Comparison of ENCODE assay signal across 10 cellular contexts in genomic region chr6:41561386-41561785, GRCh38. TPM values are rescaled to one million over a fixed set of nuclear protein-coding genes. Genes with fewer than 3 reads are reported as not detected.
DNase-seq lines count a peak whose midpoint lies in the region; ATAC-seq and TF ChIP-seq lines count a peak whose summit lies in the region.
"Had no signal": no experiment of that assay in that cellular context is flagged by ENCODE, and none has a peak within 500 bp of the region (broad histone marks: within the 10 kb centered on the region; RNA-seq: fewer than 3 reads in every experiment).

No MANE protein-coding gene starts in this region.

- no peaks in the 10 kb centered on the region for H3K27me3 ChIP-seq in OCI-LY1 (ENCODE audit: insufficient read depth, low read length)
- H3K27me3 ChIP-seq: sigmoid colon had no signal

- no peak overlapping the region for H3K4me3 ChIP-seq in OCI-LY1 (ENCODE audit: low read depth, low read length, poor library complexity, severe bottlenecking)
- peak overlapping the region; percentile 54 for H3K4me3 ChIP-seq in iPS-18c (ENCODE audit: insufficient read depth, low read depth, low read length)

- no peak overlapping the region for H2AFZ ChIP-seq in OCI-LY1 (ENCODE audit: low read length)

- H3K9ac ChIP-seq in OCI-LY1 (ENCODE audit: low read length), result no peak overlapping the region

- H3K9me3 ChIP-seq in OCI-LY1 (ENCODE audit: low read length), result no peaks in the 10 kb centered on the region
- no peaks in the 10 kb centered on the region for H3K9me3 ChIP-seq in iPS-18c (ENCODE audit: control insufficient read depth, insufficient read depth, low read length)
- H3K9me3 ChIP-seq: sigmoid colon had no signal

- H3K4me1 ChIP-seq in OCI-LY1 (ENCODE audit: insufficient read depth, low read length, severe bottlenecking), result peaks cover 8% of the 10 kb centered on the region

- no peaks in the 10 kb centered on the region for H3K9me2 ChIP-seq in OCI-LY1 (ENCODE audit: low read depth, low read length)

- H3K4me1 Mint-ChIP-seq in activated naive CD4-positive, alpha-beta T cell treated with anti-CD3 and anti-CD28 coated beads for 36 hours (ENCODE audit: low read depth), result peaks cover 26% of the 10 kb centered on the region
- peaks cover 19% of the 10 kb centered on the region for H3K4me1 Mint-ChIP-seq in stimulated activated memory B cell treated with anti-CD40 and anti-IgM and Interleukin-4, amounts not matched to agents 10 μg/mL and 1 μg/mL and 100 μg/mL, for 72 hours

- no peak overlapping the region for H3K27ac Mint-ChIP-seq in activated naive CD4-positive, alpha-beta T cell treated with anti-CD3 and anti-CD28 coated beads for 36 hours
- H3K27ac Mint-ChIP-seq in activated naive CD4-positive, alpha-beta T cell treated with anti-CD3 and anti-CD28 coated beads, Interleukin-2, amount 50 U/mL, for 72 hours, result peak overlapping the region in 1 of 2 donors; percentile 84
- peak overlapping the region; percentile 86 for H3K27ac Mint-ChIP-seq in stimulated activated memory B cell treated with anti-CD40 and anti-IgM and Interleukin-4, amounts not matched to agents 10 μg/mL and 1 μg/mL and 100 μg/mL, for 72 hours

- intact Hi-C loops in activated naive CD4-positive, alpha-beta T cell treated with anti-CD3 and anti-CD28 coated beads for 36 hours (cut with micrococcal nuclease), result loop anchor here (1.0 kb wide), 3 partner anchors 57 to 137 kb away; no protein-coding TSS in a partner anchor

- DNase-seq in activated naive CD4-positive, alpha-beta T cell treated with anti-CD3 and anti-CD28 coated beads for 36 hours, result no peak
- DNase-seq in activated naive CD4-positive, alpha-beta T cell treated with anti-CD3 and anti-CD28 coated beads, Interleukin-2, amount 50 U/mL, for 72 hours (ENCODE audit: low spot score in 2 of 2), result no peak
- DNase-seq in midbrain (lab: John Stamatoyannopoulos, UW) (no peak), DMS153 (lab: John Stamatoyannopoulos, UW) (no peak)
- DNase-seq: NK-92 treated with Interleukin-12 subunit alpha and Interleukin-12 subunit beta, amount 100 ng/mL, for 24 hours had no signal

- H4K20me1 ChIP-seq in OCI-LY1 (ENCODE audit: insufficient read depth, low read length), result no peaks in the 10 kb centered on the region

- no peak for ATAC-seq in activated naive CD4-positive, alpha-beta T cell treated with anti-CD3 and anti-CD28 coated beads, Interleukin-2, amount 50 U/mL, for 72 hours
- ATAC-seq in stimulated activated memory B cell treated with anti-CD40 and anti-IgM and Interleukin-4, amounts not matched to agents 10 μg/mL and 1 μg/mL and 100 μg/mL, for 72 hours, result no peak
- ATAC-seq in GM18909 (IDR thresholded peaks at IDR 0.05; ENCODE audit: poor library complexity, unreplicated experiment), result no peak

- no peaks in the 10 kb centered on the region for H3K79me2 ChIP-seq in OCI-LY1 (ENCODE audit: insufficient read depth, low read length)

- H3K36me3 Mint-ChIP-seq in activated naive CD4-positive, alpha-beta T cell treated with anti-CD3 and anti-CD28 coated beads for 36 hours (ENCODE audit: low read depth), result peaks cover 9% of the 10 kb centered on the region
- peaks cover 0 to 10% of the 10 kb centered on the region in 2 donors for H3K36me3 Mint-ChIP-seq in activated naive CD4-positive, alpha-beta T cell treated with anti-CD3 and anti-CD28 coated beads, Interleukin-2, amount 50 U/mL, for 72 hours
- peaks cover 14% of the 10 kb centered on the region for H3K36me3 Mint-ChIP-seq in stimulated activated memory B cell treated with anti-CD40 and anti-IgM and Interleukin-4, amounts not matched to agents 10 μg/mL and 1 μg/mL and 100 μg/mL, for 72 hours

- no peaks in the 10 kb centered on the region for H3K9me3 Mint-ChIP-seq in activated naive CD4-positive, alpha-beta T cell treated with anti-CD3 and anti-CD28 coated beads for 36 hours
- no peaks in the 10 kb centered on the region for H3K9me3 Mint-ChIP-seq in activated naive CD4-positive, alpha-beta T cell treated with anti-CD3 and anti-CD28 coated beads, Interleukin-2, amount 50 U/mL, for 72 hours
- no peaks in the 10 kb centered on the region for H3K9me3 Mint-ChIP-seq in stimulated activated memory B cell treated with anti-CD40 and anti-IgM and Interleukin-4, amounts not matched to agents 10 μg/mL and 1 μg/mL and 100 μg/mL, for 72 hours

- peak overlapping the region; percentile 65; the same call in 1 of the 2 replicates for H3K4me2 ChIP-seq in OCI-LY1 (ENCODE audit: low read length)

- no peaks in the 10 kb centered on the region for H3K27me3 Mint-ChIP-seq in activated naive CD4-positive, alpha-beta T cell treated with anti-CD3 and anti-CD28 coated beads for 36 hours (ENCODE audit: low read depth)
- H3K27me3 Mint-ChIP-seq in stimulated activated memory B cell treated with anti-CD40 and anti-IgM and Interleukin-4, amounts not matched to agents 10 μg/mL and 1 μg/mL and 100 μg/mL, for 72 hours, result no peaks in the 10 kb centered on the region

- peak overlapping the region; percentile 83 for H3K4me3 Mint-ChIP-seq in activated naive CD4-positive, alpha-beta T cell treated with anti-CD3 and anti-CD28 coated beads for 36 hours
- peak overlapping the region; percentile 81 for H3K4me3 Mint-ChIP-seq in stimulated activated memory B cell treated with anti-CD40 and anti-IgM and Interleukin-4, amounts not matched to agents 10 μg/mL and 1 μg/mL and 100 μg/mL, for 72 hours

- no peaks in the 10 kb centered on the region for H3F3A ChIP-seq in OCI-LY1 (ENCODE audit: insufficient read depth, low read length)

- no peaks in the 10 kb centered on the region for H3K36me3 ChIP-seq in OCI-LY1 (ENCODE audit: insufficient read depth, low read length)

- TF ChIP-seq CTCF in OCI-LY1 (IDR thresholded peaks at IDR 0.05; ENCODE audit: low read length), result no peak

- H3K27ac ChIP-seq in OCI-LY1 (ENCODE audit: low read depth, low read length, poor library complexity, severe bottlenecking), result no peak overlapping the region

- CTCF ChIA-PET in activated naive CD4-positive, alpha-beta T cell treated with anti-CD3 and anti-CD28 coated beads for 36 hours (lab: Charles Lee), result interaction anchor here (1.1 to 1.4 kb wide), 2 partner anchors 137 to 194 kb away, joined by 4 to 6 read pairs; no protein-coding TSS in a partner anchor

RNA-seq across cellular contexts. Expression of gene FOXP4, which starts 15.2 kb away (rescaled TPM):
- total RNA-seq in activated naive CD4-positive, alpha-beta T cell treated with anti-CD3 and anti-CD28 coated beads for 36 hours, result 10 to 100 TPM; 15.9 to 16.0 TPM
- total RNA-seq in activated naive CD4-positive, alpha-beta T cell treated with anti-CD3 and anti-CD28 coated beads, Interleukin-2, amount 50 U/mL, for 72 hours, result 10 to 100 TPM in 1 of 2 donors, 1 to 10 TPM in 1; 3.7 to 17.4 TPM
